Comparison of ENCODE assay signal across 27 cellular contexts in the genomic region with DNA sequence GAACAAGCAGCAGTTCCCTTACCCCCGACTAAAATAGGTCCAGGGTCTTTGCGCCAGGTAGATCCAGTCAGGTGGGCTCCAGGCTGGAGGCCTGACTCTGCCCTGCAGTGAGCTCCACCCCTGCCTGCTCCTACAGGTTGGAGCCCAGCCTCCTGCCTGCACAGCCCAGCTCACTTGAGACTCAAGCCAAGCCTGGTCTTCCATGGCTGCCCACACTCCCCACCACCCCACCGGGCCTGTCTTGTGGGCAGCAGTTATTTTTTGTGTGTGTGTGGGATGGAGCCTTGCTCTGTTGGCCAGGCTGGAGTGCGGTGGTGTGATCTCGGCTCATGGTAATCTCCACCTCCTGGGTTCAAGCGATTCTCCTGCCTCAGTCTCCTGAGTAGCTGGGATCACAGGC. TPM values are rescaled to one million over a fixed set of nuclear protein-coding genes. Genes with fewer than 3 reads are reported as not detected.
DNase-seq lines count a peak whose midpoint lies in the region; ATAC-seq, FAIRE-seq and TF ChIP-seq lines count a peak whose summit lies in the region.
"Had no signal": no experiment of that assay in that cellular context is flagged by ENCODE, and none has a peak within 500 bp of the region (broad histone marks: within the 10 kb centered on the region; RNA-seq: fewer than 3 reads in every experiment).

No MANE protein-coding gene starts in this region.

- no peak overlapping the region for H3K56ac ChIP-seq in H1 (replicated peaks; ENCODE audit: insufficient read length, low read depth, low read length)

- no peak overlapping the region for H3K14ac ChIP-seq in H1 (ENCODE audit: insufficient read length)
- H3K14ac ChIP-seq in trophoblast cell (ENCODE audit: low read length) = no peak overlapping the region

- no peak overlapping the region for H3K27ac Mint-ChIP-seq in CD8-positive, alpha-beta memory T cell
- H3K27ac Mint-ChIP-seq in activated CD4-positive, alpha-beta memory T cell treated with anti-CD3 and anti-CD28 coated beads, Interleukin-2, amount 10 ng/mL, durations not matched to agents 7 days and 5 days = no peak overlapping the region
- H3K27ac Mint-ChIP-seq: CD8-positive, alpha-beta T cell had no signal

- H3K4me1 ChIP-seq in CD8-positive, alpha-beta memory T cell (ENCODE audit: insufficient read depth, low read length) = no peaks in the 10 kb centered on the region
- peaks cover 42% of the 10 kb centered on the region for H3K4me1 ChIP-seq in PC-9 (replicated peaks; ENCODE audit: insufficient read depth)
- H3K4me1 ChIP-seq in H1 (replicated peaks in 1 of 4; ENCODE audit: control insufficient read depth in 3 of 4, insufficient read depth in 4 of 4, low read length in 3 of 4) = peaks cover 0 to 5% (median 0%) of the 10 kb centered on the region in 4 experiments; a peak in 3 of 7 replicates
- peaks cover 4 to 6% of the 10 kb centered on the region in 2 experiments for H3K4me1 ChIP-seq in trophoblast cell (ENCODE audit: control insufficient read depth in 1 of 2, insufficient read depth in 2 of 2, low read length in 2 of 2)

- H3K9me3 Mint-ChIP-seq in CD8-positive, alpha-beta memory T cell = no peaks in the 10 kb centered on the region
- H3K9me3 Mint-ChIP-seq in activated CD4-positive, alpha-beta memory T cell treated with anti-CD3 and anti-CD28 coated beads, Interleukin-2, amount 10 ng/mL, durations not matched to agents 7 days and 5 days = no peaks in the 10 kb centered on the region
- H3K9me3 Mint-ChIP-seq: CD8-positive, alpha-beta T cell had no signal

- no peak overlapping the region for H3K4me3 ChIP-seq in CD8-positive, alpha-beta memory T cell (ENCODE audit: low read length)
- H3K4me3 ChIP-seq in PC-9 = no peak overlapping the region
- no peak overlapping the region for H3K4me3 ChIP-seq in H1 (ENCODE audit: extremely low read depth in 1 of 4, insufficient read depth in 2 of 4, low read depth in 3 of 4, low read length in 4 of 4)
- peak overlapping the region; percentile 23 for H3K4me3 ChIP-seq in trophoblast cell (ENCODE audit: low read depth, low read length)
- H3K4me3 ChIP-seq: MG63 had no signal

- no peak overlapping the region for H2BK120ac ChIP-seq in H1 (replicated peaks; ENCODE audit: low read depth, low read length)
- no peak overlapping the region for H2BK120ac ChIP-seq in trophoblast cell (ENCODE audit: insufficient read depth, low read length, poor library complexity)

- no peaks in the 10 kb centered on the region for H3K4me1 Mint-ChIP-seq in CD8-positive, alpha-beta memory T cell
- no peaks in the 10 kb centered on the region for H3K4me1 Mint-ChIP-seq in activated CD4-positive, alpha-beta memory T cell treated with anti-CD3 and anti-CD28 coated beads, Interleukin-2, amount 10 ng/mL, durations not matched to agents 7 days and 5 days

- no peak overlapping the region for H2BK20ac ChIP-seq in H1 (ENCODE audit: low read length)

- H4K5ac ChIP-seq in H1 (ENCODE audit: insufficient read length, low read depth, low read length) = no peak overlapping the region

- TF ChIP-seq EP300 in H1 (IDR thresholded peaks at IDR 0.05; ENCODE audit: borderline replicate concordance in 1 of 2, low read depth in 2 of 2, low read length in 2 of 2) = no peak

- intact Hi-C loops in PC-9 (cut with micrococcal nuclease; ENCODE audit: unreplicated experiment) (no loop called here), left colon (cut with DNase I, micrococcal nuclease) (no loop called here)

- no peak overlapping the region for H4K12ac ChIP-seq in trophoblast cell (ENCODE audit: low read depth, low read length)

- H2AK5ac ChIP-seq in H1 (ENCODE audit: low read depth, low read length) = no peak overlapping the region
- H2AK5ac ChIP-seq in trophoblast cell (ENCODE audit: low read length) = no peak overlapping the region

- H3K9me2 ChIP-seq in PC-9 (ENCODE audit: insufficient read depth) = no peaks in the 10 kb centered on the region

- peak overlapping the region; percentile 72; the same call in 1 of the 2 replicates for H2BK15ac ChIP-seq in H1 (ENCODE audit: low read length)

- CTCF ChIA-PET in CD8-positive, alpha-beta memory T cell (lab: Charles Lee) = no interaction called here
- CTCF ChIA-PET in PC-9 (lab: Charles Lee) = no interaction called here
- CTCF ChIA-PET in H1 (lab: Charles Lee; ENCODE audit: partially characterized antibody) = interaction anchor here (0.8 to 1.8 kb wide), 5 partner anchors 15 to 45 kb away, joined by 3 to 6 read pairs (median 4); no protein-coding TSS in a partner anchor
- CTCF ChIA-PET in activated CD4-positive, alpha-beta memory T cell treated with anti-CD3 and anti-CD28 coated beads, Interleukin-2, amount 10 ng/mL, durations not matched to agents 7 days and 5 days (lab: Charles Lee) = no interaction called here

- peak overlapping the region; percentile 60; the same call in 1 of the 2 replicates for H2BK12ac ChIP-seq in H1 (ENCODE audit: low read depth, low read length)
- H2BK12ac ChIP-seq in trophoblast cell (ENCODE audit: low read length) = no peak overlapping the region

- no peak overlapping the region for H3K4me3 Mint-ChIP-seq in CD8-positive, alpha-beta memory T cell
- no peak overlapping the region for H3K4me3 Mint-ChIP-seq in activated CD4-positive, alpha-beta memory T cell treated with anti-CD3 and anti-CD28 coated beads, Interleukin-2, amount 10 ng/mL, durations not matched to agents 7 days and 5 days
- H3K4me3 Mint-ChIP-seq: CD8-positive, alpha-beta T cell had no signal

- H3K4me2 ChIP-seq in PC-9 (no peak overlapping the region), H1 (ENCODE audit: insufficient read depth in 1 of 2, low read depth in 2 of 2, low read length in 2 of 2) (no peak overlapping the region), trophoblast cell (ENCODE audit: low read length) (no peak overlapping the region)

- H3K79me1 ChIP-seq in H1 (ENCODE audit: low read depth, low read length) = no peaks in the 10 kb centered on the region
- no peaks in the 10 kb centered on the region for H3K79me1 ChIP-seq in trophoblast cell (ENCODE audit: low read length)

- no peak for FAIRE-seq in H1 (lab: Jason Lieb, UNC)
- FAIRE-seq: A204.1, GM12891, HTR-8/SVneo had no signal

- BruUV-seq in PC-9 (replicated peaks; lab: Mats Ljungman, UMichigan) = no TSS peak

- H3K79me2 ChIP-seq in PC-9 (ENCODE audit: low read depth) (no peaks in the 10 kb centered on the region), H1 (ENCODE audit: control insufficient read depth in 1 of 2, insufficient read depth in 2 of 2, low read length in 2 of 2) (no peaks in the 10 kb centered on the region), trophoblast cell (ENCODE audit: control insufficient read depth, insufficient read depth, low read length, poor library complexity) (no peaks in the 10 kb centered on the region)

- 80% methylated on average over 3 of the region's 6 CpGs; no CpG with 5 or more reads in 1 of the 2 experiments for WGBS in H1 (ENCODE audit: extremely low coverage in 1 of 2, insufficient coverage in 1 of 2, insufficient read length in 1 of 2, insufficient replicate concordance in 2 of 2, low coverage in 1 of 2, low lambda C conversion rate in 2 of 2, missing lambda C conversion rate in 1 of 2), 2 experiments
- WGBS in trophoblast cell (ENCODE audit: extremely low coverage, insufficient coverage, insufficient read length) = no CpG with 5 or more reads among the region's 6 CpGs

- POLR2A ChIA-PET in CD8-positive, alpha-beta memory T cell (lab: Charles Lee) = no interaction called here
- POLR2A ChIA-PET in PC-9 (lab: Charles Lee; ENCODE audit: unreplicated experiment) (no interaction called here), H1 (lab: Charles Lee; ENCODE audit: partially characterized antibody) (interaction anchor here (0.6 to 1.5 kb wide), 2 partner anchors 15 to 67 kb away, joined by 3 to 4 read pairs; no protein-coding TSS in a partner anchor)
- POLR2A ChIA-PET in activated CD4-positive, alpha-beta memory T cell treated with anti-CD3 and anti-CD28 coated beads, Interleukin-2, amount 10 ng/mL, durations not matched to agents 7 days and 5 days (lab: Charles Lee) = no interaction called here

- H4K8ac ChIP-seq in H1 (ENCODE audit: extremely low read depth, insufficient read depth, low read length) (no peak overlapping the region; the same call in 1 of the 2 replicates), trophoblast cell (ENCODE audit: low read depth, low read length) (no peak overlapping the region)

- H3K18ac ChIP-seq in H1 (ENCODE audit: extremely low read depth, low read length) (no peak overlapping the region), trophoblast cell (ENCODE audit: low read length) (no peak overlapping the region)

- H3K27ac ChIP-seq in CD8-positive, alpha-beta memory T cell (ENCODE audit: low read depth, low read length) = peak overlapping the region; percentile 54
- H3K27ac ChIP-seq in PC-9 (peak overlapping the region; percentile 50; the same call in 1 of the 2 replicates), H1 (ENCODE audit: low read depth, low read length) (no peak overlapping the region), trophoblast cell (ENCODE audit: low read depth, low read length) (no peak overlapping the region)

- H4K20me1 ChIP-seq in PC-9 (ENCODE audit: insufficient read depth) = no peaks in the 10 kb centered on the region
- H4K20me1 ChIP-seq in H1 (replicated peaks in 1 of 2; ENCODE audit: control insufficient read depth in 1 of 2, insufficient read depth in 2 of 2, low read length in 2 of 2) = no peaks in the 10 kb centered on the region

- H3K23ac ChIP-seq in H1 (ENCODE audit: insufficient read length) (no peak overlapping the region), trophoblast cell (ENCODE audit: low read length) (no peak overlapping the region)

- no peaks in the 10 kb centered on the region for H3K9me3 ChIP-seq in CD8-positive, alpha-beta memory T cell (ENCODE audit: low read length)
- H3K9me3 ChIP-seq in PC-9 (ENCODE audit: insufficient read depth, low read depth) (no peaks in the 10 kb centered on the region), H1 (ENCODE audit: insufficient read depth in 2 of 2, low read depth in 1 of 2, low read length in 1 of 2) (no peaks in the 10 kb centered on the region), trophoblast cell (ENCODE audit: insufficient read depth, low read depth, low read length) (peaks cover 6% of the 10 kb centered on the region)
- H3K9me3 ChIP-seq: MG63 had no signal

- ATAC-seq in HG02759 (IDR thresholded peaks at IDR 0.05; ENCODE audit: unreplicated experiment) (no peak), left colon (no peak), GM21825 (IDR thresholded peaks at IDR 0.05; ENCODE audit: unreplicated experiment) (no peak)
- ATAC-seq: CD8-positive, alpha-beta T cell had no signal

- H3K9ac ChIP-seq in H1 (replicated peaks in 1 of 4; ENCODE audit: extremely low read depth in 1 of 4, low read depth in 3 of 4, low read length in 3 of 4) = no peak overlapping the region
- no peak overlapping the region for H3K9ac ChIP-seq in trophoblast cell (ENCODE audit: low read length)

- H3K36me3 Mint-ChIP-seq in CD8-positive, alpha-beta memory T cell = no peaks in the 10 kb centered on the region
- H3K36me3 Mint-ChIP-seq in activated CD4-positive, alpha-beta memory T cell treated with anti-CD3 and anti-CD28 coated beads, Interleukin-2, amount 10 ng/mL, durations not matched to agents 7 days and 5 days (ENCODE audit: low read depth) = no peaks in the 10 kb centered on the region
- H3K36me3 Mint-ChIP-seq: CD8-positive, alpha-beta T cell had no signal

- no peak for TF ChIP-seq RAD21 in H1 (IDR thresholded peaks at IDR 0.05 in 1 of 2, conservative IDR thresholded peaks at IDR 0.05 in 1 of 2; ENCODE audit: low read depth in 2 of 2, low read length in 2 of 2)

- H4K91ac ChIP-seq in H1 (replicated peaks; ENCODE audit: insufficient read length, low read length) = no peak overlapping the region
- no peak overlapping the region for H4K91ac ChIP-seq in trophoblast cell (ENCODE audit: low read depth, low read length)

- H3K23me2 ChIP-seq in H1 (ENCODE audit: low read depth, low read length) = no peaks in the 10 kb centered on the region; the same call in 1 of the 2 replicates

- TF ChIP-seq CTCF in PC-9 (conservative IDR thresholded peaks at IDR 0.05) (no peak), H1 (IDR thresholded peaks at IDR 0.05; ENCODE audit: control extremely low read depth in 1 of 3, insufficient read depth in 1 of 3, low read depth in 1 of 3, low read length in 3 of 3) (no peak)

- no peak overlapping the region for H3K4ac ChIP-seq in H1 (replicated peaks; ENCODE audit: insufficient read length, low read depth, low read length)
- H3K4ac ChIP-seq in trophoblast cell (ENCODE audit: low read depth, low read length) = no peak overlapping the region

- TF ChIP-seq POLR2A in H1 (IDR thresholded peaks at IDR 0.05; ENCODE audit: control extremely low read depth in 1 of 2, low read depth in 2 of 2, low read length in 2 of 2) = no peak

- no peaks in the 10 kb centered on the region for H3K27me3 ChIP-seq in CD8-positive, alpha-beta memory T cell (ENCODE audit: insufficient read depth, low read length, poor library complexity, severe bottlenecking)
- H3K27me3 ChIP-seq in PC-9 (ENCODE audit: insufficient read depth, low read depth) = no peaks in the 10 kb centered on the region
- H3K27me3 ChIP-seq in H1 (replicated peaks in 1 of 4; ENCODE audit: control insufficient read depth in 3 of 4, extremely low read depth in 1 of 4, insufficient read depth in 3 of 4, low read length in 3 of 4) = no peaks in the 10 kb centered on the region
- H3K27me3 ChIP-seq in trophoblast cell (ENCODE audit: insufficient read depth, low read length) = no peaks in the 10 kb centered on the region
- H3K27me3 ChIP-seq: MG63 had no signal

- H3F3A ChIP-seq in PC-9 (ENCODE audit: insufficient read depth, low read depth) = peaks cover 15% of the 10 kb centered on the region

- DNase-seq in CD8-positive, alpha-beta memory T cell = no peak
- DNase-seq in PC-9 = no peak
- DNase-seq in H1 (ENCODE audit: low read depth in 1 of 2, low spot score in 2 of 2) = no peak
- no peak for DNase-seq in trophoblast cell
- DNase-seq in left colon = no peak
- DNase-seq in activated CD4-positive, alpha-beta memory T cell treated with anti-CD3 and anti-CD28 coated beads, Interleukin-2, amount 10 ng/mL, durations not matched to agents 7 days and 5 days = no peak
- DNase-seq: C1 segment of cervical spinal cord; CD8-positive, alpha-beta T cell; DMS79 treated with DMSO at 0.1 percent for 48 hours; GF-D8; GOT3; HCEC 1CT; KG1; MG63; NCI-H1105 treated with DMSO at 0.1 percent for 48 hours; NCI-H146; NCI-H1930; NCI-H2107; NCI-H446; NCI-H524 treated with DMSO at 0.1 percent for 48 hours; NCI-H774; SHP77 had no signal

- H3K36me3 ChIP-seq in CD8-positive, alpha-beta memory T cell (ENCODE audit: insufficient read depth, low read length) = no peaks in the 10 kb centered on the region
- no peaks in the 10 kb centered on the region for H3K36me3 ChIP-seq in PC-9 (ENCODE audit: low read depth)
- H3K36me3 ChIP-seq in H1 (ENCODE audit: control insufficient read depth in 2 of 4, insufficient read depth in 4 of 4, low read length in 3 of 4) = no peaks in the 10 kb centered on the region; a peak in 1 of 8 replicates
- H3K36me3 ChIP-seq in trophoblast cell (ENCODE audit: control insufficient read depth in 1 of 2, insufficient read depth in 2 of 2, low read length in 2 of 2) = no peaks in the 10 kb centered on the region
- H3K36me3 ChIP-seq: MG63 had no signal

- H2AFZ ChIP-seq in PC-9 = no peak overlapping the region
- H2AFZ ChIP-seq in H1 (ENCODE audit: low read length) = no peak overlapping the region
- no peak overlapping the region for H2AFZ ChIP-seq in trophoblast cell (ENCODE audit: insufficient read depth, low read length, poor library complexity)

- H3K27me3 Mint-ChIP-seq in CD8-positive, alpha-beta memory T cell = peaks cover 5 to 43% of the 10 kb centered on the region in 2 donors
- peaks cover 2% of the 10 kb centered on the region for H3K27me3 Mint-ChIP-seq in activated CD4-positive, alpha-beta memory T cell treated with anti-CD3 and anti-CD28 coated beads, Interleukin-2, amount 10 ng/mL, durations not matched to agents 7 days and 5 days

- H2BK5ac ChIP-seq in H1 (ENCODE audit: low read depth, low read length) (0 out of 2 replicates have a peak overlapping the region, but pooled peaks have one; percentile 16), trophoblast cell (ENCODE audit: low read depth, low read length, poor library complexity) (no peak overlapping the region)

RNA-seq across cellular contexts. Expression of a gene that starts 28.5 kb away (rescaled TPM):
- under 1 TPM; 0.44 to 0.50 TPM for total RNA-seq in CD8-positive, alpha-beta memory T cell
- not detected for polyA plus RNA-seq in CD8-positive, alpha-beta memory T cell
- total RNA-seq in PC-9 (2021) = 22.7 and 30.2 TPM in 2 replicates
- total RNA-seq in H1 (2021; fragmentation: NEBNext Ultra II Directional; extraction: Animal tissue kit (Norgen Biotek cat#: 25700)) = 7.8 and 8.4 TPM in 2 replicates
- polyA plus RNA-seq in H1 (2011; rRNA removed) = 8.4 and 9.9 TPM in 2 replicates
- polyA plus RNA-seq in H1 (2011; cell fraction: cytosol; rRNA removed) = 8.0 TPM
- 26.1 TPM for polyA plus RNA-seq in H1 (2011; cell fraction: nucleus; rRNA removed)
- polyA plus RNA-seq in H1 (2012, experiment 1 of 2) = 6.9 to 9.7 TPM (median 8.3 TPM) in 4 replicates
- 7.0 TPM for polyA plus RNA-seq in H1 (2012, experiment 2 of 2)
- 5.6 TPM for polyA plus RNA-seq in H1 (2013, experiment 1 of 2)
- polyA plus RNA-seq in H1 (2013, experiment 2 of 2) = 6.1 TPM
- polyA minus RNA-seq in H1 (2011; rRNA and poly(A)+ RNA removed) = 7.7 and 11.9 TPM in 2 replicates
- 4.9 TPM for polyA minus RNA-seq in H1 (2011; cell fraction: cytosol; rRNA and poly(A)+ RNA removed)
- 6.0 TPM for polyA minus RNA-seq in H1 (2011; cell fraction: nucleus; rRNA and poly(A)+ RNA removed)
- 2.7 and 3.0 TPM in 2 replicates for polyA plus RNA-seq in trophoblast cell (2013)
- 10 to 100 TPM; 45.2 to 53.1 TPM for total RNA-seq in left colon
- under 1 TPM in 1 of 2 experiments, not detected in 1; 0.15 TPM for total RNA-seq in activated CD4-positive, alpha-beta memory T cell treated with anti-CD3 and anti-CD28 coated beads, Interleukin-2, amount 10 ng/mL, durations not matched to agents 7 days and 5 days

Comparison
In these comparisons a context has a peak if more than half of its experiments do, and no peak if none do; other contexts are left out.
1. H3K27ac ChIP-seq: peak in CD8-positive, alpha-beta memory T cell (single experiment) and PC-9 (single experiment); none in H1 (single experiment) and trophoblast cell (single experiment).